ENCODE assay signal across 12 cellular contexts in genomic region chr14:100223332-100224171, GRCh38. TPM values are rescaled to one million over a fixed set of nuclear protein-coding genes. Genes with fewer than 3 reads are reported as not detected.
DNase-seq lines count a peak whose midpoint lies in the region; ATAC-seq and TF ChIP-seq lines count a peak whose summit lies in the region.
"Had no signal": no experiment of that assay in that cellular context is flagged by ENCODE, and none has a peak within 500 bp of the region (broad histone marks: within the 10 kb centered on the region; RNA-seq: fewer than 3 reads in every experiment).

No MANE protein-coding gene starts in this region.

- no peak overlapping the region for H3K27ac Mint-ChIP-seq in activated CD4-positive, alpha-beta T cell treated with anti-CD3 and anti-CD28 coated beads, Interleukin-2, amount 10 ng/mL, durations not matched to agents 24 days and 14 days

- BruUV-seq in PC-3 (replicated peaks; lab: Mats Ljungman, UMichigan): no TSS peak

- no peaks in the 10 kb centered on the region for H3K79me2 ChIP-seq in PC-3 (ENCODE audit: low read length)

- H4K20me1 ChIP-seq in PC-3 (ENCODE audit: low read length): no peaks in the 10 kb centered on the region

- no peak overlapping the region for H3K4me2 ChIP-seq in PC-3 (ENCODE audit: low read length)

- H3K4me3 Mint-ChIP-seq in activated CD4-positive, alpha-beta T cell treated with anti-CD3 and anti-CD28 coated beads, Interleukin-2, amount 10 ng/mL, durations not matched to agents 24 days and 14 days: no peak overlapping the region

- H3K9me2 ChIP-seq in PC-3 (replicated peaks; ENCODE audit: low read length): no peaks in the 10 kb centered on the region

- intact Hi-C loops in activated CD4-positive, alpha-beta T cell treated with anti-CD3 and anti-CD28 coated beads, Interleukin-2, amount 10 ng/mL, durations not matched to agents 24 days and 14 days (cut with micrococcal nuclease): no loop called here
- intact Hi-C loops in PC-3 (cut with micrococcal nuclease): no loop called here

- TF ChIP-seq CTCF in Peyer's patch (IDR thresholded peaks at IDR 0.05) (no peak), foreskin keratinocyte (conservative IDR thresholded peaks at IDR 0.05) (no peak), PC-3 (conservative IDR thresholded peaks at IDR 0.05; ENCODE audit: low read depth, low read length) (no peak)

- H3K36me3 ChIP-seq in Peyer's patch (no peaks in the 10 kb centered on the region), PC-3 (ENCODE audit: low read depth, low read length) (no peaks in the 10 kb centered on the region)

- POLR2A ChIA-PET in PC-3 (lab: Charles Lee; ENCODE audit: unreplicated experiment): no interaction called here

- CTCF ChIA-PET in PC-3 (lab: Charles Lee): no interaction called here

- ATAC-seq in foreskin keratinocyte (peak; percentile 83), GM21381 (IDR thresholded peaks at IDR 0.05; ENCODE audit: unreplicated experiment) (no peak), GM19463 (IDR thresholded peaks at IDR 0.05; ENCODE audit: unreplicated experiment) (no peak), PC-3 (no peak)
- ATAC-seq: left colon had no signal

- TF ChIP-seq POLR2A in Peyer's patch (IDR thresholded peaks at IDR 0.05): no peak

- H3K27me3 Mint-ChIP-seq in activated CD4-positive, alpha-beta T cell treated with anti-CD3 and anti-CD28 coated beads, Interleukin-2, amount 10 ng/mL, durations not matched to agents 24 days and 14 days: no peaks in the 10 kb centered on the region

- H3F3A ChIP-seq in PC-3 (ENCODE audit: low read length, unreplicated experiment): no peaks in the 10 kb centered on the region

- H3K4me3 ChIP-seq in Peyer's patch: no peak overlapping the region
- no peak overlapping the region for H3K4me3 ChIP-seq in PC-3 (ENCODE audit: low read length)
- H3K4me3 ChIP-seq: GM23248 had no signal

- H3K36me3 Mint-ChIP-seq in activated CD4-positive, alpha-beta T cell treated with anti-CD3 and anti-CD28 coated beads, Interleukin-2, amount 10 ng/mL, durations not matched to agents 24 days and 14 days (ENCODE audit: low read depth): peaks cover 5% of the 10 kb centered on the region

- H2AFZ ChIP-seq in PC-3 (ENCODE audit: low read length): no peak overlapping the region
- H2AFZ ChIP-seq: GM23248, parathyroid adenoma had no signal

- H3K4me1 Mint-ChIP-seq in activated CD4-positive, alpha-beta T cell treated with anti-CD3 and anti-CD28 coated beads, Interleukin-2, amount 10 ng/mL, durations not matched to agents 24 days and 14 days: peaks cover 6% of the 10 kb centered on the region

- H3K4me1 ChIP-seq in Peyer's patch: peaks cover 6 to 37% (median 16%) of the 10 kb centered on the region in 4 donors
- H3K4me1 ChIP-seq in foreskin keratinocyte: peaks cover 18% of the 10 kb centered on the region
- H3K4me1 ChIP-seq in PC-3 (ENCODE audit: insufficient read depth, low read length): peaks cover 9% of the 10 kb centered on the region; the same call in 1 of the 2 replicates
- H3K4me1 ChIP-seq: parathyroid adenoma had no signal

- DNase-seq in activated CD4-positive, alpha-beta T cell treated with anti-CD3 and anti-CD28 coated beads, Interleukin-2, amount 10 ng/mL, durations not matched to agents 24 days and 14 days: peak; percentile 64
- DNase-seq in activated CD4-positive, alpha-beta T cell treated with anti-CD3 and anti-CD28 coated beads for 1 hour: no peak
- no peak for DNase-seq in Peyer's patch
- peak; percentile 80 to 94 for DNase-seq in foreskin keratinocyte
- DNase-seq in retina: peak; percentile 33
- DNase-seq in PC-3: no peak
- DNase-seq: GM23248; left colon; stimulated activated CD4-positive, alpha-beta T cell treated with anti-CD3 and anti-CD28 coated beads, Interleukin-4, amount 100 ng/mL, for 4 hours had no signal

- H3K9me3 Mint-ChIP-seq in activated CD4-positive, alpha-beta T cell treated with anti-CD3 and anti-CD28 coated beads, Interleukin-2, amount 10 ng/mL, durations not matched to agents 24 days and 14 days: no peaks in the 10 kb centered on the region

- peak overlapping the region in 3 of 4 donors; percentile 11 to 81 (median 61) for H3K27ac ChIP-seq in Peyer's patch
- no peak overlapping the region for H3K27ac ChIP-seq in foreskin keratinocyte
- H3K27ac ChIP-seq in PC-3 (ENCODE audit: low read length): no peak overlapping the region
- H3K27ac ChIP-seq: GM23248, parathyroid adenoma had no signal

- H3K9me3 ChIP-seq in Peyer's patch (no peaks in the 10 kb centered on the region), PC-3 (ENCODE audit: low read length) (no peaks in the 10 kb centered on the region)

- H3K27me3 ChIP-seq in Peyer's patch (no peaks in the 10 kb centered on the region), foreskin keratinocyte (no peaks in the 10 kb centered on the region), PC-3 (ENCODE audit: low read length) (no peaks in the 10 kb centered on the region)

- no peak overlapping the region for H3K9ac ChIP-seq in PC-3 (ENCODE audit: low read length)
- H3K9ac ChIP-seq: GM23248, parathyroid adenoma had no signal

RNA-seq across cellular contexts. Expression of gene YY1, which starts 15.4 kb away (rescaled TPM):
- 102 and 105 TPM in 2 replicates for total RNA-seq in activated CD4-positive, alpha-beta T cell treated with anti-CD3 and anti-CD28 coated beads, Interleukin-2, amount 10 ng/mL, durations not matched to agents 24 days and 14 days
- total RNA-seq in Peyer's patch (10 to 100 TPM; 42.0 to 63.5 (median 50.9) TPM), foreskin keratinocyte (51.8 and 52.9 TPM in 2 replicates), PC-3 (2014; rRNA removed) (64.1 and 88.4 TPM in 2 replicates)
- 38.3 and 49.4 TPM in 2 replicates for polyA plus RNA-seq in foreskin keratinocyte

Comparison
In these comparisons a context has a peak if more than half of its experiments do, and no peak if none do; other contexts are left out.
1. DNase-seq: peak in activated CD4-positive, alpha-beta T cell treated with anti-CD3 and anti-CD28 coated beads, Interleukin-2, amount 10 ng/mL, durations not matched to agents 24 days and 14 days (single experiment), foreskin keratinocyte (2 of 2) and retina (single experiment); none in activated CD4-positive, alpha-beta T cell treated with anti-CD3 and anti-CD28 coated beads for 1 hour (single experiment), Peyer's patch (0 of 3) and PC-3 (single experiment).
2. H3K27ac ChIP-seq: peak in Peyer's patch (3 of 4); none in foreskin keratinocyte (single experiment) and PC-3 (single experiment).